Comparison of ENCODE assay signal across 1 cellular context in genomic region chr12:108495054-108495453, GRCh38.
A peak's percentile ranks its signal among the peaks of the same experiment; 100 is the strongest.
TF ChIP-seq lines count a peak whose summit lies in the region.

No MANE protein-coding gene starts in this region.

TF ChIP-seq in K562, 482 proteins besides CTCF, POLR2A, EP300 and RAD21 (continued from another document and continues in another):
- peak; percentile 42; the same call in 1 of the 2 replicates for TF ChIP-seq ATF7 (IDR thresholded peaks at IDR 0.05)
- TF ChIP-seq JUNB (CRISPR knock-in tag; conservative IDR thresholded peaks at IDR 0.05) = no peak
- no peak for TF ChIP-seq PURB (CRISPR knock-in tag; IDR thresholded peaks at IDR 0.05; ENCODE audit: low read depth)
- no peak for TF ChIP-seq SRSF3 (IDR thresholded peaks at IDR 0.05; ENCODE audit: insufficient read depth, low read length)
- TF ChIP-seq CBX5 (IDR thresholded peaks at IDR 0.05; ENCODE audit: borderline replicate concordance, low read depth) = no peak
- TF ChIP-seq, protein P1, sequence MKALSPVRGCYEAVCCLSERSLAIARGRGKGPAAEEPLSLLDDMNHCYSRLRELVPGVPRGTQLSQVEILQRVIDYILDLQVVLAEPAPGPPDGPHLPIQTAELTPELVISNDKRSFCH (CRISPR knock-in tag; IDR thresholded peaks at IDR 0.05) = no peak
- TF ChIP-seq, protein P1 (tag; IDR thresholded peaks at IDR 0.05) = no peak
- TF ChIP-seq HMGN3 (IDR thresholded peaks at IDR 0.05; ENCODE audit: borderline replicate concordance, extremely low read depth, insufficient read length, low read depth, low read length) = no peak
- peak; percentile 49; the same call in 1 of the 2 replicates for TF ChIP-seq DEAF1 (CRISPR knock-in tag; IDR thresholded peaks at IDR 0.05)
- TF ChIP-seq RBFOX2 (IDR thresholded peaks at IDR 0.05; ENCODE audit: low read depth, low read length) = no peak
- TF ChIP-seq CCAR2 (IDR thresholded peaks at IDR 0.05; ENCODE audit: low read depth, low read length) = no peak
- TF ChIP-seq, protein P2, sequence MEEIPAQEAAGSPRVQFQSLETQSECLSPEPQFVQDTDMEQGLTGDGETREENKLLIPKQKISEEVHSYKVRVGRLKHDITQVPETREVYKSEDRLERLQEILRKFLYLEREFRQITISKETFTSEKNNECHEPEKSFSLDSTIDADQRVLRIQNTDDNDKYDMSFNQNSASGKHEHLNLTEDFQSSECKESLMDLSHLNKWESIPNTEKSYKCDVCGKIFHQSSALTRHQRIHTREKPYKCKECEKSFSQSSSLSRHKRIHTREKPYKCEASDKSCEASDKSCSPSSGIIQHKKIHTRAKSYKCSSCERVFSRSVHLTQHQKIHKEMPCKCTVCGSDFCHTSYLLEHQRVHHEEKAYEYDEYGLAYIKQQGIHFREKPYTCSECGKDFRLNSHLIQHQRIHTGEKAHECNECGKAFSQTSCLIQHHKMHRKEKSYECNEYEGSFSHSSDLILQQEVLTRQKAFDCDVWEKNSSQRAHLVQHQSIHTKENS (CRISPR knock-in tag; IDR thresholded peaks at IDR 0.05) = no peak
- no peak for TF ChIP-seq PML (IDR thresholded peaks at IDR 0.05; ENCODE audit: low read length)
- TF ChIP-seq ZNF134 (CRISPR knock-in tag; conservative IDR thresholded peaks at IDR 0.05) = no peak
- no peak for TF ChIP-seq KDM5B (IDR thresholded peaks at IDR 0.05; ENCODE audit: insufficient replicate concordance, low read depth, low read length)
- peak; percentile 76 for TF ChIP-seq SMC3 (conservative IDR thresholded peaks at IDR 0.05; ENCODE audit: insufficient read depth, low read depth, low read length)
- TF ChIP-seq, protein P3, sequence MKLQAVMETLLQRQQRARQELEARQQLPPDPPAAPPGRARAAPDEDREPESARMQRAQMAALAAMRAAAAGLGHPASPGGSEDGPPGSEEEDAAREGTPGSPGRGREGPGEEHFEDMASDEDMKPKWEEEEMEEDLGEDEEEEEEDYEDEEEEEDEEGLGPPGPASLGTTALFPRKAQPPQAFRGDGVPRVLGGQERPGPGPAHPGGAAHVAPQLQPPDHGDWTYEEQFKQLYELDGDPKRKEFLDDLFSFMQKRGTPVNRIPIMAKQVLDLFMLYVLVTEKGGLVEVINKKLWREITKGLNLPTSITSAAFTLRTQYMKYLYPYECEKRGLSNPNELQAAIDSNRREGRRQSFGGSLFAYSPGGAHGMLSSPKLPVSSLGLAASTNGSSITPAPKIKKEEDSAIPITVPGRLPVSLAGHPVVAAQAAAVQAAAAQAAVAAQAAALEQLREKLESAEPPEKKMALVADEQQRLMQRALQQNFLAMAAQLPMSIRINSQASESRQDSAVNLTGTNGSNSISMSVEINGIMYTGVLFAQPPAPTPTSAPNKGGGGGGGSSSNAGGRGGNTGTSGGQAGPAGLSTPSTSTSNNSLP (IDR thresholded peaks at IDR 0.05; ENCODE audit: borderline replicate concordance, low read depth, low read length) = no peak
- no peak for TF ChIP-seq HDAC1 (IDR thresholded peaks at IDR 0.05)
- TF ChIP-seq NR3C1 (CRISPR knock-in tag; IDR thresholded peaks at IDR 0.05) = no peak
- no peak for TF ChIP-seq POLR2H (tag; IDR thresholded peaks at IDR 0.05; ENCODE audit: low read depth)
- TF ChIP-seq, protein P4, sequence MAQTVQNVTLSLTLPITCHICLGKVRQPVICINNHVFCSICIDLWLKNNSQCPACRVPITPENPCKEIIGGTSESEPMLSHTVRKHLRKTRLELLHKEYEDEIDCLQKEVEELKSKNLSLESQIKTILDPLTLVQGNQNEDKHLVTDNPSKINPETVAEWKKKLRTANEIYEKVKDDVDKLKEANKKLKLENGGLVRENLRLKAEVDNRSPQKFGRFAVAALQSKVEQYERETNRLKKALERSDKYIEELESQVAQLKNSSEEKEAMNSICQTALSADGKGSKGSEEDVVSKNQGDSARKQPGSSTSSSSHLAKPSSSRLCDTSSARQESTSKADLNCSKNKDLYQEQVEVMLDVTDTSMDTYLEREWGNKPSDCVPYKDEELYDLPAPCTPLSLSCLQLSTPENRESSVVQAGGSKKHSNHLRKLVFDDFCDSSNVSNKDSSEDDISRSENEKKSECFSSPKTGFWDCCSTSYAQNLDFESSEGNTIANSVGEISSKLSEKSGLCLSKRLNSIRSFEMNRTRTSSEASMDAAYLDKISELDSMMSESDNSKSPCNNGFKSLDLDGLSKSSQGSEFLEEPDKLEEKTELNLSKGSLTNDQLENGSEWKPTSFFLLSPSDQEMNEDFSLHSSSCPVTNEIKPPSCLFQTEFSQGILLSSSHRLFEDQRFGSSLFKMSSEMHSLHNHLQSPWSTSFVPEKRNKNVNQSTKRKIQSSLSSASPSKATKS (CRISPR knock-in tag; IDR thresholded peaks at IDR 0.05) = no peak
- TF ChIP-seq, protein P5, sequence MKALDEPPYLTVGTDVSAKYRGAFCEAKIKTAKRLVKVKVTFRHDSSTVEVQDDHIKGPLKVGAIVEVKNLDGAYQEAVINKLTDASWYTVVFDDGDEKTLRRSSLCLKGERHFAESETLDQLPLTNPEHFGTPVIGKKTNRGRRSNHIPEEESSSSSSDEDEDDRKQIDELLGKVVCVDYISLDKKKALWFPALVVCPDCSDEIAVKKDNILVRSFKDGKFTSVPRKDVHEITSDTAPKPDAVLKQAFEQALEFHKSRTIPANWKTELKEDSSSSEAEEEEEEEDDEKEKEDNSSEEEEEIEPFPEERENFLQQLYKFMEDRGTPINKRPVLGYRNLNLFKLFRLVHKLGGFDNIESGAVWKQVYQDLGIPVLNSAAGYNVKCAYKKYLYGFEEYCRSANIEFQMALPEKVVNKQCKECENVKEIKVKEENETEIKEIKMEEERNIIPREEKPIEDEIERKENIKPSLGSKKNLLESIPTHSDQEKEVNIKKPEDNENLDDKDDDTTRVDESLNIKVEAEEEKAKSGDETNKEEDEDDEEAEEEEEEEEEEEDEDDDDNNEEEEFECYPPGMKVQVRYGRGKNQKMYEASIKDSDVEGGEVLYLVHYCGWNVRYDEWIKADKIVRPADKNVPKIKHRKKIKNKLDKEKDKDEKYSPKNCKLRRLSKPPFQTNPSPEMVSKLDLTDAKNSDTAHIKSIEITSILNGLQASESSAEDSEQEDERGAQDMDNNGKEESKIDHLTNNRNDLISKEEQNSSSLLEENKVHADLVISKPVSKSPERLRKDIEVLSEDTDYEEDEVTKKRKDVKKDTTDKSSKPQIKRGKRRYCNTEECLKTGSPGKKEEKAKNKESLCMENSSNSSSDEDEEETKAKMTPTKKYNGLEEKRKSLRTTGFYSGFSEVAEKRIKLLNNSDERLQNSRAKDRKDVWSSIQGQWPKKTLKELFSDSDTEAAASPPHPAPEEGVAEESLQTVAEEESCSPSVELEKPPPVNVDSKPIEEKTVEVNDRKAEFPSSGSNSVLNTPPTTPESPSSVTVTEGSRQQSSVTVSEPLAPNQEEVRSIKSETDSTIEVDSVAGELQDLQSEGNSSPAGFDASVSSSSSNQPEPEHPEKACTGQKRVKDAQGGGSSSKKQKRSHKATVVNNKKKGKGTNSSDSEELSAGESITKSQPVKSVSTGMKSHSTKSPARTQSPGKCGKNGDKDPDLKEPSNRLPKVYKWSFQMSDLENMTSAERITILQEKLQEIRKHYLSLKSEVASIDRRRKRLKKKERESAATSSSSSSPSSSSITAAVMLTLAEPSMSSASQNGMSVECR (CRISPR knock-in tag; IDR thresholded peaks at IDR 0.05) = no peak
- TF ChIP-seq KLF13 (tag; IDR thresholded peaks at IDR 0.05; ENCODE audit: borderline replicate concordance, low read depth) = no peak
- no peak for TF ChIP-seq NR2C1 (IDR thresholded peaks at IDR 0.05)
- TF ChIP-seq NR2C1 (tag; IDR thresholded peaks at IDR 0.05) = no peak
- TF ChIP-seq CHD4 (IDR thresholded peaks at IDR 0.05; ENCODE audit: insufficient read depth, insufficient replicate concordance, low read depth, low read length, poor library complexity, severe bottlenecking) = no peak
- no peak for TF ChIP-seq SPI1 (IDR thresholded peaks at IDR 0.05; ENCODE audit: borderline replicate concordance, low read depth, low read length)
- TF ChIP-seq, protein P6, sequence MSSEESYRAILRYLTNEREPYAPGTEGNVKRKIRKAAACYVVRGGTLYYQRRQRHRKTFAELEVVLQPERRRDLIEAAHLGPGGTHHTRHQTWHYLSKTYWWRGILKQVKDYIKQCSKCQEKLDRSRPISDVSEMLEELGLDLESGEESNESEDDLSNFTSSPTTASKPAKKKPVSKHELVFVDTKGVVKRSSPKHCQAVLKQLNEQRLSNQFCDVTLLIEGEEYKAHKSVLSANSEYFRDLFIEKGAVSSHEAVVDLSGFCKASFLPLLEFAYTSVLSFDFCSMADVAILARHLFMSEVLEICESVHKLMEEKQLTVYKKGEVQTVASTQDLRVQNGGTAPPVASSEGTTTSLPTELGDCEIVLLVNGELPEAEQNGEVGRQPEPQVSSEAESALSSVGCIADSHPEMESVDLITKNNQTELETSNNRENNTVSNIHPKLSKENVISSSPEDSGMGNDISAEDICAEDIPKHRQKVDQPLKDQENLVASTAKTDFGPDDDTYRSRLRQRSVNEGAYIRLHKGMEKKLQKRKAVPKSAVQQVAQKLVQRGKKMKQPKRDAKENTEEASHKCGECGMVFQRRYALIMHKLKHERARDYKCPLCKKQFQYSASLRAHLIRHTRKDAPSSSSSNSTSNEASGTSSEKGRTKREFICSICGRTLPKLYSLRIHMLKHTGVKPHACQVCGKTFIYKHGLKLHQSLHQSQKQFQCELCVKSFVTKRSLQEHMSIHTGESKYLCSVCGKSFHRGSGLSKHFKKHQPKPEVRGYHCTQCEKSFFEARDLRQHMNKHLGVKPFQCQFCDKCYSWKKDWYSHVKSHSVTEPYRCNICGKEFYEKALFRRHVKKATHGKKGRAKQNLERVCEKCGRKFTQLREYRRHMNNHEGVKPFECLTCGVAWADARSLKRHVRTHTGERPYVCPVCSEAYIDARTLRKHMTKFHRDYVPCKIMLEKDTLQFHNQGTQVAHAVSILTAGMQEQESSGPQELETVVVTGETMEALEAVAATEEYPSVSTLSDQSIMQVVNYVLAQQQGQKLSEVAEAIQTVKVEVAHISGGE (CRISPR knock-in tag; IDR thresholded peaks at IDR 0.05) = no peak
- TF ChIP-seq, protein P7, sequence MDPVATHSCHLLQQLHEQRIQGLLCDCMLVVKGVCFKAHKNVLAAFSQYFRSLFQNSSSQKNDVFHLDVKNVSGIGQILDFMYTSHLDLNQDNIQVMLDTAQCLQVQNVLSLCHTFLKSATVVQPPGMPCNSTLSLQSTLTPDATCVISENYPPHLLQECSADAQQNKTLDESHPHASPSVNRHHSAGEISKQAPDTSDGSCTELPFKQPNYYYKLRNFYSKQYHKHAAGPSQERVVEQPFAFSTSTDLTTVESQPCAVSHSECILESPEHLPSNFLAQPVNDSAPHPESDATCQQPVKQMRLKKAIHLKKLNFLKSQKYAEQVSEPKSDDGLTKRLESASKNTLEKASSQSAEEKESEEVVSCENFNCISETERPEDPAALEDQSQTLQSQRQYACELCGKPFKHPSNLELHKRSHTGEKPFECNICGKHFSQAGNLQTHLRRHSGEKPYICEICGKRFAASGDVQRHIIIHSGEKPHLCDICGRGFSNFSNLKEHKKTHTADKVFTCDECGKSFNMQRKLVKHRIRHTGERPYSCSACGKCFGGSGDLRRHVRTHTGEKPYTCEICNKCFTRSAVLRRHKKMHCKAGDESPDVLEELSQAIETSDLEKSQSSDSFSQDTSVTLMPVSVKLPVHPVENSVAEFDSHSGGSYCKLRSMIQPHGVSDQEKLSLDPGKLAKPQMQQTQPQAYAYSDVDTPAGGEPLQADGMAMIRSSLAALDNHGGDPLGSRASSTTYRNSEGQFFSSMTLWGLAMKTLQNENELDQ (CRISPR knock-in tag; IDR thresholded peaks at IDR 0.05; ENCODE audit: borderline replicate concordance) = no peak
- TF ChIP-seq TEAD4 (IDR thresholded peaks at IDR 0.05; ENCODE audit: low read length) = no peak
- no peak for TF ChIP-seq TEAD4 (CRISPR knock-in tag; IDR thresholded peaks at IDR 0.05; ENCODE audit: borderline replicate concordance)
- TF ChIP-seq PBX2 (CRISPR knock-in tag; IDR thresholded peaks at IDR 0.05; ENCODE audit: low read depth) = no peak
- peak; percentile 49; the same call in 1 of the 2 replicates for TF ChIP-seq PBX2 (tag; conservative IDR thresholded peaks at IDR 0.05; ENCODE audit: low read depth)
- TF ChIP-seq, protein P8, sequence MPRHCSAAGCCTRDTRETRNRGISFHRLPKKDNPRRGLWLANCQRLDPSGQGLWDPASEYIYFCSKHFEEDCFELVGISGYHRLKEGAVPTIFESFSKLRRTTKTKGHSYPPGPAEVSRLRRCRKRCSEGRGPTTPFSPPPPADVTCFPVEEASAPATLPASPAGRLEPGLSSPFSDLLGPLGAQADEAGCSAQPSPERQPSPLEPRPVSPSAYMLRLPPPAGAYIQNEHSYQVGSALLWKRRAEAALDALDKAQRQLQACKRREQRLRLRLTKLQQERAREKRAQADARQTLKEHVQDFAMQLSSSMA (CRISPR knock-in tag; IDR thresholded peaks at IDR 0.05) = no peak
- no peak for TF ChIP-seq SMARCA4 (IDR thresholded peaks at IDR 0.05)
- TF ChIP-seq ZEB2 (IDR thresholded peaks at IDR 0.05) = no peak
- no peak for TF ChIP-seq SOX6 (IDR thresholded peaks at IDR 0.05)
- TF ChIP-seq MLX (CRISPR knock-in tag; conservative IDR thresholded peaks at IDR 0.05) = no peak
